1 cellular context compared by ENCODE assay signal in the genomic region with DNA sequence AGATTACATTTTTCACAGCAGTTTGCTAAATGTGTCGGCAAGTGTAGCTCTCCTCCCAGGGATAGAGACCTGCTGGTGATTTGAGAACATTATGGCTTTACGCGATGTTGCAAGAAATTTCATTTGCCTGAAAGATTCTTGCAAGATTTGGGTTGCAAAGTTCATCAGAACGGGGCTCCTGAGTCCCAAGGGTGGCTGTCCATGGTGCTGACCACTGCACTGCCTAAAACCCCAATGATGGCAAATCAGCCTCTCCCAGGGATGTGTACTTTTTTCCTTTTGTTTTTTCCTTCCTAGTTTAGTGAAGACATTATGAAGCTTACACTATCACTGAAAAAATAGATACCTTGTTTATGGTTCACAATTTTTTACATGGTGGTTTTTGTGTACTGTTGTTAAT.
TF ChIP-seq lines count a peak whose summit lies in the region.

No MANE protein-coding gene starts in this region.

TF ChIP-seq in PFSK-1, 5 proteins besides CTCF, POLR2A, EP300 and RAD21 (continued from another document):
- TF ChIP-seq, protein P1, sequence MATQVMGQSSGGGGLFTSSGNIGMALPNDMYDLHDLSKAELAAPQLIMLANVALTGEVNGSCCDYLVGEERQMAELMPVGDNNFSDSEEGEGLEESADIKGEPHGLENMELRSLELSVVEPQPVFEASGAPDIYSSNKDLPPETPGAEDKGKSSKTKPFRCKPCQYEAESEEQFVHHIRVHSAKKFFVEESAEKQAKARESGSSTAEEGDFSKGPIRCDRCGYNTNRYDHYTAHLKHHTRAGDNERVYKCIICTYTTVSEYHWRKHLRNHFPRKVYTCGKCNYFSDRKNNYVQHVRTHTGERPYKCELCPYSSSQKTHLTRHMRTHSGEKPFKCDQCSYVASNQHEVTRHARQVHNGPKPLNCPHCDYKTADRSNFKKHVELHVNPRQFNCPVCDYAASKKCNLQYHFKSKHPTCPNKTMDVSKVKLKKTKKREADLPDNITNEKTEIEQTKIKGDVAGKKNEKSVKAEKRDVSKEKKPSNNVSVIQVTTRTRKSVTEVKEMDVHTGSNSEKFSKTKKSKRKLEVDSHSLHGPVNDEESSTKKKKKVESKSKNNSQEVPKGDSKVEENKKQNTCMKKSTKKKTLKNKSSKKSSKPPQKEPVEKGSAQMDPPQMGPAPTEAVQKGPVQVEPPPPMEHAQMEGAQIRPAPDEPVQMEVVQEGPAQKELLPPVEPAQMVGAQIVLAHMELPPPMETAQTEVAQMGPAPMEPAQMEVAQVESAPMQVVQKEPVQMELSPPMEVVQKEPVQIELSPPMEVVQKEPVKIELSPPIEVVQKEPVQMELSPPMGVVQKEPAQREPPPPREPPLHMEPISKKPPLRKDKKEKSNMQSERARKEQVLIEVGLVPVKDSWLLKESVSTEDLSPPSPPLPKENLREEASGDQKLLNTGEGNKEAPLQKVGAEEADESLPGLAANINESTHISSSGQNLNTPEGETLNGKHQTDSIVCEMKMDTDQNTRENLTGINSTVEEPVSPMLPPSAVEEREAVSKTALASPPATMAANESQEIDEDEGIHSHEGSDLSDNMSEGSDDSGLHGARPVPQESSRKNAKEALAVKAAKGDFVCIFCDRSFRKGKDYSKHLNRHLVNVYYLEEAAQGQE (IDR thresholded peaks at IDR 0.05; ENCODE audit: insufficient read depth in 1 of 2, low read depth in 2 of 2, low read length in 2 of 2) = peak; percentile 93 to 98
